ENCODE assay signal across 32 cellular contexts in genomic region chr20:60349418-60349817, GRCh38.
"Had no signal": no experiment of that assay in that cellular context is flagged by ENCODE, and none has a peak within 500 bp of the region (broad histone marks: within the 10 kb centered on the region; RNA-seq: fewer than 3 reads in every experiment).

No MANE protein-coding gene starts in this region.

- DNase-seq: activated CD4-positive, alpha-beta T cell treated with anti-CD3 and anti-CD28 coated beads for 36 hours; activated CD4-positive, alpha-beta T cell treated with anti-CD3 and anti-CD28 coated beads, Interleukin-2, amount 10 ng/mL, durations not matched to agents 7 days and 5 days; activated CD4-positive, alpha-beta T cell treated with anti-CD3 and anti-CD28 coated beads, Interleukin-2, amount 50 U/mL, for 48 hours; activated CD8-positive, alpha-beta T cell treated with anti-CD3 and anti-CD28 coated beads, Interleukin-2, amount 10 ng/mL, durations not matched to agents 7 days and 5 days; activated gamma-delta T cell; activated naive CD4-positive, alpha-beta T cell treated with Interleukin-2 at 50 U/mL for 16 hours; activated naive CD8-positive, alpha-beta T cell treated with anti-CD3 and anti-CD28 coated beads, Interleukin-2, amount 10 ng/mL, durations not matched to agents 7 days and 5 days; activated T-cell treated with anti-CD3 and anti-CD28 coated beads, Interleukin-2, amount 50 U/mL, for 24 hours; Kasumi-1; MG63; NCI-H1092; NCI-H1436 treated with DMSO at 0.1 percent for 48 hours; NCI-H1694 treated with DMSO at 0.1 percent for 48 hours; NCI-H2029 treated with DMSO at 0.1 percent for 48 hours; NCI-H2107; NCI-H2171; NCI-H510A; NCI-H526; NCI-H748 treated with DMSO at 0.1 percent for 48 hours; NK-92 treated with Interleukin-12 subunit alpha and Interleukin-12 subunit beta, amount 100 ng/mL, for 24 hours; PC-3; SIG-M5 had no signal

- H3K36me3 ChIP-seq: ascending aorta, cardiac muscle cell, MG63 had no signal

- H3K9me3 Mint-ChIP-seq: activated CD4-positive, alpha-beta T cell treated with anti-CD3 and anti-CD28 coated beads, Interleukin-2, amount 10 ng/mL, durations not matched to agents 7 days and 5 days; activated naive CD4-positive, alpha-beta T cell treated with anti-CD3 and anti-CD28 coated beads, Interleukin-2, amount 50 U/mL, for 24 hours; activated naive CD8-positive, alpha-beta T cell treated with anti-CD3 and anti-CD28 coated beads, Interleukin-2, amount 10 ng/mL, durations not matched to agents 7 days and 5 days; activated T-cell treated with anti-CD3 and anti-CD28 coated beads, Interleukin-2, amount 50 U/mL, for 24 hours; activated T-helper 2 cell treated with anti-CD3 and anti-CD28 coated beads, Interferon-gamma antibody, Interleukin-2, Interleukin-4, amounts not matched to agents 10 μg/mL and 5 μg/mL and 100 μg/mL, durations not matched to agents 14 hours and 24 hours and 36 hours; central memory CD8-positive, alpha-beta T cell had no signal

- H3K27ac Mint-ChIP-seq: activated CD4-positive, alpha-beta T cell treated with anti-CD3 and anti-CD28 coated beads for 36 hours; activated CD4-positive, alpha-beta T cell treated with anti-CD3 and anti-CD28 coated beads, Interleukin-2, amount 10 ng/mL, durations not matched to agents 7 days and 5 days; activated CD8-positive, alpha-beta T cell treated with anti-CD3 and anti-CD28 coated beads, Interleukin-2, amount 10 ng/mL, durations not matched to agents 7 days and 5 days; activated naive CD4-positive, alpha-beta T cell treated with anti-CD3 and anti-CD28 coated beads, Interleukin-2, amount 50 U/mL, for 24 hours; activated naive CD8-positive, alpha-beta T cell treated with anti-CD3 and anti-CD28 coated beads, Interleukin-2, amount 10 ng/mL, durations not matched to agents 7 days and 5 days; activated T-cell treated with anti-CD3 and anti-CD28 coated beads, Interleukin-2, amount 50 U/mL, for 24 hours; activated T-helper 2 cell treated with anti-CD3 and anti-CD28 coated beads, Interferon-gamma antibody, Interleukin-2, Interleukin-4, amounts not matched to agents 10 μg/mL and 5 μg/mL and 100 μg/mL, durations not matched to agents 14 hours and 24 hours and 36 hours; WTC11 had no signal

- H3K4me1 Mint-ChIP-seq: activated CD4-positive, alpha-beta T cell treated with anti-CD3 and anti-CD28 coated beads for 36 hours; activated CD4-positive, alpha-beta T cell treated with anti-CD3 and anti-CD28 coated beads, Interleukin-2, amount 10 ng/mL, durations not matched to agents 7 days and 5 days; activated naive CD4-positive, alpha-beta T cell treated with anti-CD3 and anti-CD28 coated beads, Interleukin-2, amount 50 U/mL, for 24 hours; activated naive CD8-positive, alpha-beta T cell treated with anti-CD3 and anti-CD28 coated beads, Interleukin-2, amount 10 ng/mL, durations not matched to agents 7 days and 5 days; central memory CD8-positive, alpha-beta T cell; WTC11 had no signal

- H3K4me3 ChIP-seq: ascending aorta, cardiac muscle cell, MG63 had no signal

- H3K4me1 ChIP-seq: ascending aorta had no signal

- H3K9me3 ChIP-seq: ascending aorta, MG63 had no signal

- H3K36me3 Mint-ChIP-seq: activated naive CD4-positive, alpha-beta T cell treated with anti-CD3 and anti-CD28 coated beads, Interleukin-2, amount 50 U/mL, for 24 hours; activated naive CD8-positive, alpha-beta T cell treated with anti-CD3 and anti-CD28 coated beads, Interleukin-2, amount 10 ng/mL, durations not matched to agents 7 days and 5 days; WTC11 had no signal

- H3K27me3 ChIP-seq: ascending aorta, cardiac muscle cell, MG63 had no signal

- FAIRE-seq: RCC 7860 had no signal

- H3K27me3 Mint-ChIP-seq: activated CD4-positive, alpha-beta T cell treated with anti-CD3 and anti-CD28 coated beads for 36 hours; activated CD4-positive, alpha-beta T cell treated with anti-CD3 and anti-CD28 coated beads, Interleukin-2, amount 10 ng/mL, durations not matched to agents 7 days and 5 days; activated naive CD4-positive, alpha-beta T cell treated with anti-CD3 and anti-CD28 coated beads, Interleukin-2, amount 50 U/mL, for 24 hours; activated T-cell treated with anti-CD3 and anti-CD28 coated beads, Interleukin-2, amount 50 U/mL, for 24 hours; central memory CD8-positive, alpha-beta T cell had no signal

- H3K4me3 Mint-ChIP-seq: activated CD4-positive, alpha-beta T cell treated with anti-CD3 and anti-CD28 coated beads for 36 hours; activated CD4-positive, alpha-beta T cell treated with anti-CD3 and anti-CD28 coated beads, Interleukin-2, amount 10 ng/mL, durations not matched to agents 7 days and 5 days; activated CD8-positive, alpha-beta T cell treated with anti-CD3 and anti-CD28 coated beads, Interleukin-2, amount 10 ng/mL, durations not matched to agents 7 days and 5 days; activated naive CD4-positive, alpha-beta T cell treated with anti-CD3 and anti-CD28 coated beads, Interleukin-2, amount 50 U/mL, for 24 hours; activated naive CD8-positive, alpha-beta T cell treated with anti-CD3 and anti-CD28 coated beads, Interleukin-2, amount 10 ng/mL, durations not matched to agents 7 days and 5 days; activated T-cell treated with anti-CD3 and anti-CD28 coated beads, Interleukin-2, amount 50 U/mL, for 24 hours; central memory CD8-positive, alpha-beta T cell; WTC11 had no signal

- H3K27ac ChIP-seq: ascending aorta, cardiac muscle cell, RWPE1 had no signal

- ATAC-seq: activated CD4-positive, alpha-beta T cell treated with anti-CD3 and anti-CD28 coated beads for 36 hours; activated CD4-positive, CD25-positive, alpha-beta regulatory T cell treated with anti-CD3 and anti-CD28 coated beads, Interleukin-2, amount 50 U/mL, for 24 hours; activated CD8-positive, alpha-beta T cell treated with anti-CD3 and anti-CD28 coated beads, Interleukin-2, amount 10 ng/mL, durations not matched to agents 7 days and 5 days; PC-3; Right ventricle myocardium inferior; WTC11 had no signal
